ENCODE assay signal across 17 cellular contexts in the genomic region with DNA sequence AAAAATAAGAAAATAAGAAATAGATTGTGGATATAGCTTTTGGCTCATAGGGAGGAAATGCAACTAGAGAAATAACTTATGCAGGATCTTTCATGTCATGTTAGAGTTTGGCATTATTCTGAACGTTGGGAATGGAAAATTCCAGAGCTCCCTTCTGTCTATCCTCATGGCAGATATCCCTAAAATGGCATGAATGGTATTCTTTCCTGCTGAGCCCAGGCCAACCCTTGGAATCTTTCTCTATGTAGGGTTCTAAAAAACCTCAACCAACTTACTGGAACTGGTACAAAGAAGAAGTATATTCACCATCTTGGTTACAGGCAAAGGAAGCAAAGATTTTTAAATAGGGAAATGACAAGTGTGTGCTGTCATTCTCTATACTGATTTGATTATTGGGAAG.
A peak's percentile ranks its signal among the peaks of the same experiment; 100 is the strongest.
DNase-seq lines count a peak whose midpoint lies in the region; TF ChIP-seq lines count a peak whose summit lies in the region.
"Had no signal": no experiment of that assay in that cellular context is flagged by ENCODE, and none has a peak within 500 bp of the region (broad histone marks: within the 10 kb centered on the region; RNA-seq: fewer than 3 reads in every experiment).

No MANE protein-coding gene starts in this region.

- H3K27me3 ChIP-seq in adipocyte (replicated peaks; ENCODE audit: control insufficient read depth, insufficient read depth, low read length) = no peaks in the 10 kb centered on the region
- H3K27me3 ChIP-seq: BE2C had no signal

- no peak overlapping the region for H3K4me3 ChIP-seq in adipocyte (ENCODE audit: low read length)
- H3K4me3 ChIP-seq: A549, GM23338, SJSA1 had no signal

- no peaks in the 10 kb centered on the region for H3K4me1 ChIP-seq in adipocyte (ENCODE audit: control insufficient read depth, insufficient read depth, low read length)
- H3K4me1 ChIP-seq: A549, BE2C, SJSA1 had no signal

- peak overlapping the region; percentile 65 for H3K27ac Mint-ChIP-seq in osteocyte (ENCODE audit: unreplicated experiment)

- TF ChIP-seq CTCF in osteocyte (IDR thresholded peaks at IDR 0.05) = no peak

- H3K27me3 Mint-ChIP-seq in osteocyte (ENCODE audit: unreplicated experiment) = no peaks in the 10 kb centered on the region

- H3K36me3 ChIP-seq in adipocyte (ENCODE audit: control insufficient read depth, insufficient read depth, low read length, severe bottlenecking) = no peaks in the 10 kb centered on the region
- H3K36me3 ChIP-seq: BE2C, SJSA1 had no signal

- no peaks in the 10 kb centered on the region for H3K36me3 Mint-ChIP-seq in osteocyte (ENCODE audit: unreplicated experiment)

- peaks cover 64% of the 10 kb centered on the region for H3K4me1 Mint-ChIP-seq in osteocyte (ENCODE audit: unreplicated experiment)

- peak; percentile 39 for DNase-seq in EH (ENCODE audit: low read depth)
- DNase-seq in adipocyte (ENCODE audit: low read depth) = peak; percentile 24
- DNase-seq in fibroblast of peridontal ligament (ENCODE audit: extremely low read depth) = peak; percentile 15
- DNase-seq in osteocyte (ENCODE audit: extremely low spot score, unreplicated experiment) = no peak
- DNase-seq in NK-92 treated with Interleukin-12 subunit alpha and Interleukin-12 subunit beta, amount 100 ng/mL, for 24 hours (lab: John Stamatoyannopoulos, UW) = no peak
- DNase-seq in erythroblast (lab: John Stamatoyannopoulos, UW) = no peak
- no peak for DNase-seq in DMS153 treated with DMSO at 0.1 percent for 48 hours (lab: John Stamatoyannopoulos, UW; ENCODE audit: unreplicated experiment)
- DNase-seq: BE2C, DND-41, KBM-7, NCI-H1092 treated with DMSO at 0.1 percent for 48 hours, NCI-H1436 treated with DMSO at 0.1 percent for 48 hours, NCI-H1930, NCI-H345 had no signal

- H3K4me3 Mint-ChIP-seq in osteocyte (ENCODE audit: unreplicated experiment) = no peak overlapping the region
- H3K4me3 Mint-ChIP-seq: GM23338 had no signal

- H3K9ac ChIP-seq in adipocyte (ENCODE audit: low read length) = no peak overlapping the region

- H3K9me3 Mint-ChIP-seq in osteocyte (ENCODE audit: unreplicated experiment) = peaks cover 10% of the 10 kb centered on the region
- H3K9me3 Mint-ChIP-seq: GM23338 had no signal

- peaks cover 11% of the 10 kb centered on the region for H3K9me3 ChIP-seq in adipocyte (ENCODE audit: control insufficient read depth, low read length)
- H3K9me3 ChIP-seq: A549, BE2C, SJSA1 had no signal

- TF ChIP-seq POLR2A in erythroblast (IDR thresholded peaks at IDR 0.05; ENCODE audit: low read length) = no peak

Comparison
In these comparisons a context has a peak if more than half of its experiments do, and no peak if none do; other contexts are left out.
1. DNase-seq: peak in EH (single experiment), adipocyte (single experiment) and fibroblast of peridontal ligament (single experiment); none in osteocyte (single experiment), NK-92 treated with Interleukin-12 subunit alpha and Interleukin-12 subunit beta, amount 100 ng/mL, for 24 hours (single experiment), erythroblast (0 of 2) and DMS153 treated with DMSO at 0.1 percent for 48 hours (single experiment).